1 cellular context compared by ENCODE assay signal in the genomic region with DNA sequence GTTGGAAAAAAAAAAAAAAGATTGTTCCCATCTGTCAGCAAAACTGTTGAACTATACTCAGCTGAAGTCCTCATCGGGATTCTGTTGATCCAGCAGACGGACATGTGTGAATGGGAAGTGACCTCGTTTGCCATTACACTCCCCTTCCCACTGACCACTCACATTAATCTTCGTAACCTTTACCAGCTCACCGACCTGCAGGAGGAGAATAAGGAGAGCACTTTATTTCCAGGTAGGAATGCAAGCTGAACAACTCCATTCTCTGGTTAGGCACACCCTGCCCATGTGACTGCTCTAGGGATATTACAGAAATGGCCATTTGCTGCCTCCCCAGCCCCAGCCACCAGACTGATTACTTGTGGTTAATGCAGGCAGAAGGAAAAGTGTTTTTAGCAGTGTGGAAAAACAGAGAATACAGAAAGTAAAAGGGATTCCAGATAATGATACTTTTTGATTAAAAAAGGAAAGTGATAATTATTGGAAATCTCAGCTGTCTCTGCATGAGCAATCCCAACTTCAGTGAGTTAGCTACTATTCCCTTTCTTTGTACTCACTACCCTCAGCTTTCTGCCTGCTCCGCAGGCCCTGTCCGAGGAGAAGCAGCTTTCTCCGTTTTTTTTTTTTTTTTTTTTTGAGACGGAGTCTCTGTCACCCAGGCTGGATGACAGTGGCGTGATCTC.
TF ChIP-seq lines count a peak whose summit lies in the region.

No MANE protein-coding gene starts in this region.

TF ChIP-seq in IMR-90, 13 proteins besides CTCF, POLR2A, EP300 and RAD21:
- TF ChIP-seq ELK1 (IDR thresholded peaks at IDR 0.05; ENCODE audit: borderline replicate concordance, low read depth, low read length) (no peak), RCOR1 (IDR thresholded peaks at IDR 0.05; ENCODE audit: insufficient replicate concordance, low read length) (no peak), CHD1 (IDR thresholded peaks at IDR 0.05; ENCODE audit: low read depth, low read length) (no peak), CEBPB (IDR thresholded peaks at IDR 0.05; ENCODE audit: low read depth, low read length) (no peak), RFX5 (IDR thresholded peaks at IDR 0.05; ENCODE audit: low read depth, low read length) (no peak), MAZ (IDR thresholded peaks at IDR 0.05; ENCODE audit: borderline replicate concordance, low read depth, low read length) (no peak), NFE2L2 (IDR thresholded peaks at IDR 0.05; ENCODE audit: low read depth, low read length) (no peak), SMC3 (IDR thresholded peaks at IDR 0.05; ENCODE audit: low read depth, low read length) (no peak), MXI1 (IDR thresholded peaks at IDR 0.05; ENCODE audit: borderline replicate concordance, low read depth, low read length) (no peak), MAFK (IDR thresholded peaks at IDR 0.05; ENCODE audit: low read depth, low read length) (no peak), FOS (IDR thresholded peaks at IDR 0.05; ENCODE audit: low read depth, low read length) (no peak), BHLHE40 (IDR thresholded peaks at IDR 0.05; ENCODE audit: low read depth, low read length) (no peak)
- TF ChIP-seq, protein P1, sequence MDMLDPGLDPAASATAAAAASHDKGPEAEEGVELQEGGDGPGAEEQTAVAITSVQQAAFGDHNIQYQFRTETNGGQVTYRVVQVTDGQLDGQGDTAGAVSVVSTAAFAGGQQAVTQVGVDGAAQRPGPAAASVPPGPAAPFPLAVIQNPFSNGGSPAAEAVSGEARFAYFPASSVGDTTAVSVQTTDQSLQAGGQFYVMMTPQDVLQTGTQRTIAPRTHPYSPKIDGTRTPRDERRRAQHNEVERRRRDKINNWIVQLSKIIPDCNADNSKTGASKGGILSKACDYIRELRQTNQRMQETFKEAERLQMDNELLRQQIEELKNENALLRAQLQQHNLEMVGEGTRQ (IDR thresholded peaks at IDR 0.05; ENCODE audit: low read depth, low read length) = no peak
